Comparison of ENCODE assay signal across 1 cellular context in the genomic region with DNA sequence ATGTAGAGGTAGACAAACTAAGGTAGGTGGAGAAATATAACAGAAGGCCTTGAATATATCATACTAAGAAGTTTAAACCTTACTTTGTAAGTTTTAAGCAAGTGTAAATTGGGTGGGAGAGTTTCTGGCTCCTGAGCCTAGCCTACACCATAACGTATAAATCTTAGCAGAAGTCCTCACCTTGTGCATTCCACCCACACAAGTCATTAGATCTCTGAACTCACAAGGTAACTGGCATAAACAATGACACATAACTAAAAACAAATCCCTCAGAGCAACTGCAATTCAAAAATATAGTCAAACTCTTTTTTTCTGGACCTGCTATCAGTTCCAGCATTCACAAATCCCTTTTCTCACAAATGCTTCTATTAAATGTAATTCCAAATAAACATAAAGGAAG.
TF ChIP-seq lines count a peak whose summit lies in the region.

No MANE protein-coding gene starts in this region.

TF ChIP-seq in GM23338, 12 proteins besides CTCF, POLR2A, EP300 and RAD21 (continued from another document):
- TF ChIP-seq, protein P1, sequence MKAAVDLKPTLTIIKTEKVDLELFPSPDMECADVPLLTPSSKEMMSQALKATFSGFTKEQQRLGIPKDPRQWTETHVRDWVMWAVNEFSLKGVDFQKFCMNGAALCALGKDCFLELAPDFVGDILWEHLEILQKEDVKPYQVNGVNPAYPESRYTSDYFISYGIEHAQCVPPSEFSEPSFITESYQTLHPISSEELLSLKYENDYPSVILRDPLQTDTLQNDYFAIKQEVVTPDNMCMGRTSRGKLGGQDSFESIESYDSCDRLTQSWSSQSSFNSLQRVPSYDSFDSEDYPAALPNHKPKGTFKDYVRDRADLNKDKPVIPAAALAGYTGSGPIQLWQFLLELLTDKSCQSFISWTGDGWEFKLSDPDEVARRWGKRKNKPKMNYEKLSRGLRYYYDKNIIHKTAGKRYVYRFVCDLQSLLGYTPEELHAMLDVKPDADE (IDR thresholded peaks at IDR 0.05): no peak
- TF ChIP-seq ZNF114 (CRISPR knock-in tag; IDR thresholded peaks at IDR 0.05) (no peak), ZNF331 (CRISPR knock-in tag; IDR thresholded peaks at IDR 0.05; ENCODE audit: low read depth) (no peak), NANOG (IDR thresholded peaks at IDR 0.05; ENCODE audit: borderline replicate concordance) (no peak), EZH2phosphoT487 (IDR thresholded peaks at IDR 0.05; ENCODE audit: unreplicated experiment) (no peak), CREB1 (CRISPR knock-in tag; IDR thresholded peaks at IDR 0.05; ENCODE audit: low read depth) (no peak), POLR2AphosphoS5 (IDR thresholded peaks at IDR 0.05; ENCODE audit: low read depth) (no peak)
- TF ChIP-seq, protein P2, sequence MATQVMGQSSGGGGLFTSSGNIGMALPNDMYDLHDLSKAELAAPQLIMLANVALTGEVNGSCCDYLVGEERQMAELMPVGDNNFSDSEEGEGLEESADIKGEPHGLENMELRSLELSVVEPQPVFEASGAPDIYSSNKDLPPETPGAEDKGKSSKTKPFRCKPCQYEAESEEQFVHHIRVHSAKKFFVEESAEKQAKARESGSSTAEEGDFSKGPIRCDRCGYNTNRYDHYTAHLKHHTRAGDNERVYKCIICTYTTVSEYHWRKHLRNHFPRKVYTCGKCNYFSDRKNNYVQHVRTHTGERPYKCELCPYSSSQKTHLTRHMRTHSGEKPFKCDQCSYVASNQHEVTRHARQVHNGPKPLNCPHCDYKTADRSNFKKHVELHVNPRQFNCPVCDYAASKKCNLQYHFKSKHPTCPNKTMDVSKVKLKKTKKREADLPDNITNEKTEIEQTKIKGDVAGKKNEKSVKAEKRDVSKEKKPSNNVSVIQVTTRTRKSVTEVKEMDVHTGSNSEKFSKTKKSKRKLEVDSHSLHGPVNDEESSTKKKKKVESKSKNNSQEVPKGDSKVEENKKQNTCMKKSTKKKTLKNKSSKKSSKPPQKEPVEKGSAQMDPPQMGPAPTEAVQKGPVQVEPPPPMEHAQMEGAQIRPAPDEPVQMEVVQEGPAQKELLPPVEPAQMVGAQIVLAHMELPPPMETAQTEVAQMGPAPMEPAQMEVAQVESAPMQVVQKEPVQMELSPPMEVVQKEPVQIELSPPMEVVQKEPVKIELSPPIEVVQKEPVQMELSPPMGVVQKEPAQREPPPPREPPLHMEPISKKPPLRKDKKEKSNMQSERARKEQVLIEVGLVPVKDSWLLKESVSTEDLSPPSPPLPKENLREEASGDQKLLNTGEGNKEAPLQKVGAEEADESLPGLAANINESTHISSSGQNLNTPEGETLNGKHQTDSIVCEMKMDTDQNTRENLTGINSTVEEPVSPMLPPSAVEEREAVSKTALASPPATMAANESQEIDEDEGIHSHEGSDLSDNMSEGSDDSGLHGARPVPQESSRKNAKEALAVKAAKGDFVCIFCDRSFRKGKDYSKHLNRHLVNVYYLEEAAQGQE (IDR thresholded peaks at IDR 0.05; ENCODE audit: unreplicated experiment): no peak
